9 cellular contexts compared by ENCODE assay signal in genomic region chr4:165355900-165356300, GRCh38. TPM values are rescaled to one million over a fixed set of nuclear protein-coding genes. Genes with fewer than 3 reads are reported as not detected.
DNase-seq lines count a peak whose midpoint lies in the region; ATAC-seq and TF ChIP-seq lines count a peak whose summit lies in the region.
"Had no signal": no experiment of that assay in that cellular context is flagged by ENCODE, and none has a peak within 500 bp of the region (broad histone marks: within the 10 kb centered on the region; RNA-seq: fewer than 3 reads in every experiment).

No MANE protein-coding gene starts in this region.

- CTCF ChIA-PET in mammary epithelial cell (lab: Charles Lee; ENCODE audit: low non-redundant PET), result interaction anchor here (0.6 kb wide), 1 partner anchor 10 kb away, joined by 3 read pairs; no protein-coding TSS in a partner anchor

- H3K9ac ChIP-seq in mammary epithelial cell (ENCODE audit: insufficient read depth, low read length), result no peak overlapping the region

- WGBS in mammary epithelial cell (ENCODE audit: low coverage, missing lambda C conversion rate), result 6% methylated on average over 2 of the region's 2 CpGs

- ATAC-seq in left lobe of liver (peak; percentile 70), sciatic nerve (no peak), HG02852 (IDR thresholded peaks at IDR 0.05; ENCODE audit: unreplicated experiment) (no peak)

- DNase-seq in ELF-1 (ENCODE audit: low read depth, low spot score) (peak; percentile 65), H7 (peak; percentile 26), NCI-H345 (lab: John Stamatoyannopoulos, UW) (peak; percentile 63), mammary epithelial cell (no peak), left lobe of liver (ENCODE audit: low spot score) (no peak), sciatic nerve (ENCODE audit: low spot score) (no peak)
- no peak for DNase-seq in activated CD4-positive, alpha-beta T cell treated with anti-CD3 and anti-CD28 coated beads, Interleukin-2, amount 50 U/mL, for 4 hours

- no peak overlapping the region for H2AFZ ChIP-seq in mammary epithelial cell (ENCODE audit: low read depth, low read length)

- intact Hi-C loops in mammary epithelial cell (cut with micrococcal nuclease), result loop anchor here (1.0 kb wide), 1 partner anchor 108 kb away; no protein-coding TSS in a partner anchor
- intact Hi-C loops in sciatic nerve (cut with DNase I), result no loop called here

- in situ Hi-C loops in mammary epithelial cell (cut with MboI; ENCODE audit: low sequenced_read_pairs in 2 of 2), result loop anchor here in 1 of 2 donors (5.0 kb wide), 1 partner anchor 106 kb away; no protein-coding TSS in a partner anchor

- dilution Hi-C loops in mammary epithelial cell (cut with HindIII; ENCODE audit: low sequenced_read_pairs), result no loop called here

- TF ChIP-seq CTCF in mammary epithelial cell (conservative IDR thresholded peaks at IDR 0.05 in 1 of 2, IDR thresholded peaks at IDR 0.05 in 1 of 2; ENCODE audit: extremely low read depth in 1 of 2, insufficient read depth in 1 of 2, low read depth in 1 of 2, low read length in 2 of 2), result peak; percentile 41 to 70

- H3K4me3 ChIP-seq in H7 (ENCODE audit: insufficient read depth, low read depth, low read length), result no peak overlapping the region
- H3K4me3 ChIP-seq in mammary epithelial cell (replicated peaks in 1 of 3; ENCODE audit: insufficient read depth in 1 of 3, low read depth in 2 of 3, low read length in 3 of 3), result no peak overlapping the region

- no peaks in the 10 kb centered on the region for H3K9me3 ChIP-seq in mammary epithelial cell (replicated peaks; ENCODE audit: insufficient read depth, low read length)

- H3K4me2 ChIP-seq in mammary epithelial cell (ENCODE audit: insufficient read depth, low read depth, low read length), result no peak overlapping the region

- BruUV-seq in mammary epithelial cell (replicated peaks; lab: Mats Ljungman, UMichigan), result no TSS peak

- no peaks in the 10 kb centered on the region for H4K20me1 ChIP-seq in mammary epithelial cell (ENCODE audit: insufficient read depth, low read length)

- no peaks in the 10 kb centered on the region for H3K36me3 ChIP-seq in H7 (replicated peaks; ENCODE audit: control insufficient read depth, insufficient read depth, low read length)
- no peaks in the 10 kb centered on the region for H3K36me3 ChIP-seq in mammary epithelial cell (ENCODE audit: insufficient read depth, low read length)

- H3K27me3 ChIP-seq in H7 (ENCODE audit: control insufficient read depth, insufficient read depth, low read length), result no peaks in the 10 kb centered on the region
- no peaks in the 10 kb centered on the region for H3K27me3 ChIP-seq in mammary epithelial cell (ENCODE audit: insufficient read depth, low read length)

- H3K4me1 ChIP-seq in mammary epithelial cell (ENCODE audit: insufficient read depth, low read length), result peaks cover 18% of the 10 kb centered on the region

- no peaks in the 10 kb centered on the region for H3K79me2 ChIP-seq in mammary epithelial cell (ENCODE audit: insufficient read depth, low read length)

- no peak overlapping the region for H3K27ac ChIP-seq in mammary epithelial cell (ENCODE audit: insufficient read depth, low read depth, low read length)

RNA-seq across cellular contexts. Expression of gene CPE, which starts 22.9 kb away (rescaled TPM):
- total RNA-seq in H7 (2014; rRNA removed; shearing (Covaris generic)), result 23.2 and 32.6 TPM in 2 replicates
- 10 to 100 TPM; 10.0 to 19.8 TPM for total RNA-seq in mammary epithelial cell
- polyA plus RNA-seq in mammary epithelial cell, result 8.3 TPM
- polyA minus RNA-seq in mammary epithelial cell, result 3.9 TPM
- 15.9 TPM for total RNA-seq in left lobe of liver
- 109 TPM for total RNA-seq in sciatic nerve
- total RNA-seq: T-helper 1 cell treated with Interleukin-12 subunit alpha and Interleukin-12 subunit beta and Interleukin-4 antibody, amounts not matched to agents 30 ng/mL and 1 ng/mL, for 36 hours had no signal

RNA-seq across cellular contexts. Expression of gene MSMO1, which starts 28.4 kb away (rescaled TPM):
- total RNA-seq in H7 (2014; rRNA removed; shearing (Covaris generic)), result 217 and 280 TPM in 2 replicates
- 100 to 1,000 TPM; 284 to 459 TPM for total RNA-seq in mammary epithelial cell
- polyA plus RNA-seq in mammary epithelial cell, result 248 TPM
- 297 TPM for polyA minus RNA-seq in mammary epithelial cell
- total RNA-seq in left lobe of liver, result 93.5 TPM
- total RNA-seq in sciatic nerve, result 114 TPM

Comparison
In these comparisons a context has a peak if more than half of its experiments do, and no peak if none do; other contexts are left out.
1. DNase-seq: peak in ELF-1 (single experiment), H7 (single experiment) and NCI-H345 (single experiment); none in mammary epithelial cell (single experiment), left lobe of liver (single experiment), sciatic nerve (single experiment) and activated CD4-positive, alpha-beta T cell treated with anti-CD3 and anti-CD28 coated beads, Interleukin-2, amount 50 U/mL, for 4 hours (0 of 2).